In genomic region chr3:170128977-170129431, GRCh38 we compare ENCODE assay signal across 1 cellular context.
TF ChIP-seq lines count a peak whose summit lies in the region.

No MANE protein-coding gene starts in this region.

TF ChIP-seq in HEK293, 187 proteins besides CTCF, POLR2A, EP300 and RAD21 (continued from another document):
- no peak for TF ChIP-seq ZBTB44 (tag by site-specific recombination; IDR thresholded peaks at IDR 0.05)
- TF ChIP-seq ZNF146 (tag by site-specific recombination; IDR thresholded peaks at IDR 0.05), result no peak
- TF ChIP-seq ZNF341 (tag by site-specific recombination; IDR thresholded peaks at IDR 0.05; ENCODE audit: low read depth), result no peak
- TF ChIP-seq ZNF792 (tag by site-specific recombination; IDR thresholded peaks at IDR 0.05), result no peak
- TF ChIP-seq ZNF391 (tag by site-specific recombination; IDR thresholded peaks at IDR 0.05; ENCODE audit: borderline replicate concordance, low read depth), result no peak
